8 cellular contexts compared by ENCODE assay signal in genomic region chr11:19116315-19116970, GRCh38. TPM values are rescaled to one million over a fixed set of nuclear protein-coding genes. Genes with fewer than 3 reads are reported as not detected.
DNase-seq lines count a peak whose midpoint lies in the region; ATAC-seq and TF ChIP-seq lines count a peak whose summit lies in the region.

No MANE protein-coding gene starts in this region.

- POLR2A ChIA-PET in MCF 10A (lab: Yijun Ruan, JAX) = interaction anchor here (0.7 to 1.2 kb wide), 6 partner anchors 11 to 122 kb away, joined by 3 to 6 read pairs (median 4); no protein-coding TSS in a partner anchor

- ATAC-seq in HG03342 (IDR thresholded peaks at IDR 0.05; ENCODE audit: unreplicated experiment) (peak; percentile 23), foreskin keratinocyte (no peak)

- peak overlapping the region; percentile 69 for H3K27ac Mint-ChIP-seq in MCF 10A (ENCODE audit: low read depth, unreplicated experiment)

- H3K4me3 ChIP-seq in AG10803 (ENCODE audit: low read length) (peak overlapping the region; percentile 79), mucosa of stomach (ENCODE audit: low read length) (no peak overlapping the region)

- intact Hi-C loops in MCF 10A (cut with micrococcal nuclease) = no loop called here

- H3K9me3 Mint-ChIP-seq in MCF 10A (ENCODE audit: unreplicated experiment) = no peaks in the 10 kb centered on the region

- peak overlapping the region; percentile 82 for H3K4me3 Mint-ChIP-seq in MCF 10A (ENCODE audit: unreplicated experiment)

- no peaks in the 10 kb centered on the region for H3K36me3 ChIP-seq in mucosa of stomach (ENCODE audit: control insufficient read depth, insufficient read depth, low read length)

- CTCF ChIA-PET in MCF 10A (lab: Yijun Ruan, JAX) = interaction anchor here (0.6 to 2.3 kb wide), 9 partner anchors 13 to 436 kb away, joined by 3 to 11 read pairs (median 3); no protein-coding TSS in a partner anchor

- H3K4me1 ChIP-seq in mucosa of stomach (ENCODE audit: control insufficient read depth, insufficient read depth, low read length) (peaks cover 29% of the 10 kb centered on the region), foreskin keratinocyte (peaks cover 11% of the 10 kb centered on the region)

- no peaks in the 10 kb centered on the region for H3K27me3 ChIP-seq in mucosa of stomach (ENCODE audit: control insufficient read depth, insufficient read depth, low read length)
- no peaks in the 10 kb centered on the region for H3K27me3 ChIP-seq in foreskin keratinocyte

- H3K27ac ChIP-seq in foreskin keratinocyte = no peak overlapping the region

- no peak for DNase-seq in AG10803 (ENCODE audit: low read depth)
- DNase-seq in MCF 10A (ENCODE audit: unreplicated experiment) = no peak
- DNase-seq in NCI-H1694 (lab: John Stamatoyannopoulos, UW) = no peak
- no peak for DNase-seq in foreskin keratinocyte
- no peak for DNase-seq in dedifferentiated amniotic fluid mesenchymal stem cell (ENCODE audit: extremely low spot score)
- no peak for DNase-seq in NCI-H748 (lab: John Stamatoyannopoulos, UW; ENCODE audit: unreplicated experiment)

- TF ChIP-seq CTCF in AG10803 (conservative IDR thresholded peaks at IDR 0.05; ENCODE audit: low read length) (no peak), MCF 10A (IDR thresholded peaks at IDR 0.05; ENCODE audit: unreplicated experiment) (no peak), foreskin keratinocyte (conservative IDR thresholded peaks at IDR 0.05) (no peak)

- no peaks in the 10 kb centered on the region for H3K9me3 ChIP-seq in mucosa of stomach (ENCODE audit: control insufficient read depth, low read length)

- BruUV-seq in MCF 10A (replicated peaks; lab: Mats Ljungman, UMichigan) = no TSS peak

- no peaks in the 10 kb centered on the region for H3K36me3 Mint-ChIP-seq in MCF 10A (ENCODE audit: insufficient read depth, unreplicated experiment)

- H3K4me1 Mint-ChIP-seq in MCF 10A (ENCODE audit: insufficient read depth, unreplicated experiment) = peaks cover 9% of the 10 kb centered on the region

- peaks cover 19% of the 10 kb centered on the region for H3K27me3 Mint-ChIP-seq in MCF 10A (ENCODE audit: insufficient read depth, unreplicated experiment)

- peak overlapping the region; percentile 95 for H3K9ac ChIP-seq in mucosa of stomach (ENCODE audit: low read length)

RNA-seq across cellular contexts. Expression of gene ZDHHC13, which starts 0.5 kb away (rescaled TPM):
- 8.3 and 12.2 TPM in 2 replicates for total RNA-seq in MCF 10A (2022)
- total RNA-seq in foreskin keratinocyte = 18.6 and 19.2 TPM in 2 replicates
- polyA plus RNA-seq in foreskin keratinocyte = 8.9 and 11.2 TPM in 2 replicates

RNA-seq across cellular contexts. Expression of gene MRGPRX2, which starts 55.9 kb away (rescaled TPM):
- total RNA-seq in MCF 10A (2022) = not detected in 2 replicates
- total RNA-seq in foreskin keratinocyte = not detected in 2 replicates
- polyA plus RNA-seq in foreskin keratinocyte = not detected in 2 replicates
